ENCODE assay signal across 9 cellular contexts in genomic region chr21:44065428-44065827, GRCh38. TPM values are rescaled to one million over a fixed set of nuclear protein-coding genes. Genes with fewer than 3 reads are reported as not detected.
A peak's percentile ranks its signal among the peaks of the same experiment; 100 is the strongest.
DNase-seq lines count a peak whose midpoint lies in the region; ATAC-seq and TF ChIP-seq lines count a peak whose summit lies in the region.
"Had no signal": no experiment of that assay in that cellular context is flagged by ENCODE, and none has a peak within 500 bp of the region (broad histone marks: within the 10 kb centered on the region; RNA-seq: fewer than 3 reads in every experiment).

No MANE protein-coding gene starts in this region.

- no peak overlapping the region for H3K4me3 ChIP-seq in epithelial cell of esophagus (ENCODE audit: low read length)

- CTCF ChIA-PET in activated CD4-positive, alpha-beta memory T cell treated with anti-CD3 and anti-CD28 coated beads for 36 hours (lab: Charles Lee), result interaction anchor here (1.0 to 1.5 kb wide), 2 partner anchors 13 to 52 kb away, joined by 5 read pairs; no protein-coding TSS in a partner anchor

- TF ChIP-seq CTCF in epithelial cell of esophagus (IDR thresholded peaks at IDR 0.05; ENCODE audit: insufficient read depth, low read depth, low read length, missing control alignments), result no peak

- H3K27ac Mint-ChIP-seq in activated CD4-positive, alpha-beta memory T cell treated with anti-CD3 and anti-CD28 coated beads for 36 hours, result peak overlapping the region; percentile 84

- peak overlapping the region; percentile 48 for H3K4me3 Mint-ChIP-seq in activated CD4-positive, alpha-beta memory T cell treated with anti-CD3 and anti-CD28 coated beads for 36 hours
- H3K4me3 Mint-ChIP-seq: brain had no signal

- peaks cover 33% of the 10 kb centered on the region for H3K4me1 Mint-ChIP-seq in activated CD4-positive, alpha-beta memory T cell treated with anti-CD3 and anti-CD28 coated beads for 36 hours (ENCODE audit: low read depth)
- H3K4me1 Mint-ChIP-seq: brain had no signal

- no peaks in the 10 kb centered on the region for H3K27me3 Mint-ChIP-seq in activated CD4-positive, alpha-beta memory T cell treated with anti-CD3 and anti-CD28 coated beads for 36 hours
- H3K27me3 Mint-ChIP-seq: brain had no signal

- H3K9me3 Mint-ChIP-seq in activated CD4-positive, alpha-beta memory T cell treated with anti-CD3 and anti-CD28 coated beads for 36 hours, result no peaks in the 10 kb centered on the region
- H3K9me3 Mint-ChIP-seq: brain had no signal

- H3K36me3 Mint-ChIP-seq in activated CD4-positive, alpha-beta memory T cell treated with anti-CD3 and anti-CD28 coated beads for 36 hours, result peaks cover 45% of the 10 kb centered on the region

- intact Hi-C loops in activated CD4-positive, alpha-beta memory T cell treated with anti-CD3 and anti-CD28 coated beads for 36 hours (cut with micrococcal nuclease), result loop anchor here (1.0 to 5.0 kb wide), 4 partner anchors 8 to 38 kb away; no protein-coding TSS in a partner anchor

- ATAC-seq in HG03280 (IDR thresholded peaks at IDR 0.05; ENCODE audit: unreplicated experiment) (peak; percentile 61), HG02623 (IDR thresholded peaks at IDR 0.05; ENCODE audit: unreplicated experiment) (no peak), HG03439 (IDR thresholded peaks at IDR 0.05; ENCODE audit: unreplicated experiment) (no peak), HG03135 (IDR thresholded peaks at IDR 0.05; ENCODE audit: unreplicated experiment) (no peak)

- DNase-seq in activated CD4-positive, alpha-beta memory T cell treated with anti-CD3 and anti-CD28 coated beads for 36 hours, result peak; percentile 85
- DNase-seq in epithelial cell of esophagus (ENCODE audit: low read depth), result peak; percentile 63
- peak; percentile 35 for DNase-seq in stimulated activated CD8-positive, alpha-beta memory T cell treated with anti-CD3 and anti-CD28 coated beads, Interleukin-7, amount 100 ng/mL, for 24 hours (ENCODE audit: low read depth)
- DNase-seq in iPS-NIHi7 (ENCODE audit: extremely low spot score), result no peak

- POLR2A ChIA-PET in activated CD4-positive, alpha-beta memory T cell treated with anti-CD3 and anti-CD28 coated beads for 36 hours (lab: Charles Lee), result interaction anchor here (0.7 to 2.2 kb wide), 5 partner anchors 16 to 42 kb away, joined by 3 to 11 read pairs (median 4); no protein-coding TSS in a partner anchor

RNA-seq across cellular contexts. Expression of gene PWP2, which starts 41.8 kb away (rescaled TPM):
- 10 to 100 TPM; 38.5 to 39.8 TPM for total RNA-seq in activated CD4-positive, alpha-beta memory T cell treated with anti-CD3 and anti-CD28 coated beads for 36 hours

RNA-seq across cellular contexts. Expression of gene TRAPPC10, which starts 53.3 kb away (rescaled TPM):
- total RNA-seq in activated CD4-positive, alpha-beta memory T cell treated with anti-CD3 and anti-CD28 coated beads for 36 hours, result 10 to 100 TPM; 46.1 to 50.5 TPM
